In genomic region chr10:19812976-19813375, GRCh38 we compare ENCODE assay signal across 31 cellular contexts. TPM values are rescaled to one million over a fixed set of nuclear protein-coding genes. Genes with fewer than 3 reads are reported as not detected.
"Had no signal": no experiment of that assay in that cellular context is flagged by ENCODE, and none has a peak within 500 bp of the region (broad histone marks: within the 10 kb centered on the region; RNA-seq: fewer than 3 reads in every experiment).

No MANE protein-coding gene starts in this region.

- H3K27ac ChIP-seq: brain microvascular endothelial cell, cardiac muscle cell, KMS-11, PC-9 had no signal

- H3K36me3 ChIP-seq: brain microvascular endothelial cell, cardiac muscle cell had no signal

- H3K36me3 Mint-ChIP-seq: activated naive CD4-positive, alpha-beta T cell treated with anti-CD3 and anti-CD28 coated beads, Interleukin-2, amount 50 U/mL, for 24 hours; activated naive CD8-positive, alpha-beta T cell treated with anti-CD3 and anti-CD28 coated beads, Interleukin-2, amount 10 ng/mL, durations not matched to agents 7 days and 5 days; WTC11 had no signal

- H3K27ac Mint-ChIP-seq: activated CD4-positive, alpha-beta T cell treated with anti-CD3 and anti-CD28 coated beads for 36 hours; activated CD4-positive, alpha-beta T cell treated with anti-CD3 and anti-CD28 coated beads, Interleukin-2, amount 10 ng/mL, durations not matched to agents 7 days and 5 days; activated CD8-positive, alpha-beta T cell treated with anti-CD3 and anti-CD28 coated beads, Interleukin-2, amount 10 ng/mL, durations not matched to agents 7 days and 5 days; activated naive CD4-positive, alpha-beta T cell treated with anti-CD3 and anti-CD28 coated beads, Interleukin-2, amount 50 U/mL, for 24 hours; activated naive CD8-positive, alpha-beta T cell treated with anti-CD3 and anti-CD28 coated beads, Interleukin-2, amount 10 ng/mL, durations not matched to agents 7 days and 5 days; activated T-cell treated with anti-CD3 and anti-CD28 coated beads, Interleukin-2, amount 50 U/mL, for 24 hours; activated T-helper 2 cell treated with anti-CD3 and anti-CD28 coated beads, Interferon-gamma antibody, Interleukin-2, Interleukin-4, amounts not matched to agents 10 μg/mL and 5 μg/mL and 100 μg/mL, durations not matched to agents 14 hours and 24 hours and 36 hours; T-helper 1 cell treated with Interleukin-12 subunit alpha and Interleukin-12 subunit beta and Interleukin-4 antibody, amounts not matched to agents 30 μg/mL and 1 μg/mL, for 36 hours; T-helper 2 cell treated with Interferon-gamma antibody and Interleukin-4, amounts not matched to agents 5 μg/mL and 100 μg/mL, for 36 hours; WTC11 had no signal

- DNase-seq: activated CD4-positive, alpha-beta T cell treated with anti-CD3 and anti-CD28 coated beads for 36 hours; activated CD4-positive, alpha-beta T cell treated with anti-CD3 and anti-CD28 coated beads, Interleukin-2, amount 10 ng/mL, durations not matched to agents 7 days and 5 days; activated CD4-positive, alpha-beta T cell treated with anti-CD3 and anti-CD28 coated beads, Interleukin-2, amount 50 U/mL, for 48 hours; activated CD8-positive, alpha-beta T cell treated with anti-CD3 and anti-CD28 coated beads, Interleukin-2, amount 10 ng/mL, durations not matched to agents 7 days and 5 days; activated gamma-delta T cell; activated naive CD4-positive, alpha-beta T cell treated with Interleukin-2 at 50 U/mL for 16 hours; activated naive CD8-positive, alpha-beta T cell treated with anti-CD3 and anti-CD28 coated beads, Interleukin-2, amount 10 ng/mL, durations not matched to agents 7 days and 5 days; activated T-cell treated with anti-CD3 and anti-CD28 coated beads, Interleukin-2, amount 50 U/mL, for 24 hours; amygdala; brain microvascular endothelial cell; NCI-H1105; NCI-H1417 treated with DMSO at 0.1 percent for 48 hours; NCI-H1694; NCI-H1930; NCI-H2081 treated with DMSO at 0.1 percent for 48 hours; NCI-H510A; NCI-H526; NCI-H748 treated with DMSO at 0.1 percent for 48 hours; NK-92 treated with Interleukin-12 subunit alpha and Interleukin-12 subunit beta, amount 100 ng/mL, for 24 hours; PC-9; Right ventricle myocardium superior had no signal

- H3K4me3 ChIP-seq: cardiac muscle cell, PC-9 had no signal

- H3K4me3 Mint-ChIP-seq: activated CD4-positive, alpha-beta T cell treated with anti-CD3 and anti-CD28 coated beads for 36 hours; activated CD4-positive, alpha-beta T cell treated with anti-CD3 and anti-CD28 coated beads, Interleukin-2, amount 10 ng/mL, durations not matched to agents 7 days and 5 days; activated CD8-positive, alpha-beta T cell treated with anti-CD3 and anti-CD28 coated beads, Interleukin-2, amount 10 ng/mL, durations not matched to agents 7 days and 5 days; activated naive CD4-positive, alpha-beta T cell treated with anti-CD3 and anti-CD28 coated beads, Interleukin-2, amount 50 U/mL, for 24 hours; activated naive CD8-positive, alpha-beta T cell treated with anti-CD3 and anti-CD28 coated beads, Interleukin-2, amount 10 ng/mL, durations not matched to agents 7 days and 5 days; activated T-cell treated with anti-CD3 and anti-CD28 coated beads, Interleukin-2, amount 50 U/mL, for 24 hours; central memory CD8-positive, alpha-beta T cell; T-helper 1 cell treated with Interleukin-12 subunit alpha and Interleukin-12 subunit beta and Interleukin-4 antibody, amounts not matched to agents 30 μg/mL and 1 μg/mL, for 36 hours; T-helper 2 cell treated with Interferon-gamma antibody and Interleukin-4, amounts not matched to agents 5 μg/mL and 100 μg/mL, for 36 hours; WTC11 had no signal

- ATAC-seq: activated CD4-positive, alpha-beta T cell treated with anti-CD3 and anti-CD28 coated beads for 36 hours; activated CD4-positive, CD25-positive, alpha-beta regulatory T cell treated with anti-CD3 and anti-CD28 coated beads, Interleukin-2, amount 50 U/mL, for 24 hours; activated CD8-positive, alpha-beta T cell treated with anti-CD3 and anti-CD28 coated beads, Interleukin-2, amount 10 ng/mL, durations not matched to agents 7 days and 5 days; WTC11 had no signal

- H3K9me3 Mint-ChIP-seq: activated CD4-positive, alpha-beta T cell treated with anti-CD3 and anti-CD28 coated beads, Interleukin-2, amount 10 ng/mL, durations not matched to agents 7 days and 5 days; activated naive CD4-positive, alpha-beta T cell treated with anti-CD3 and anti-CD28 coated beads, Interleukin-2, amount 50 U/mL, for 24 hours; activated naive CD8-positive, alpha-beta T cell treated with anti-CD3 and anti-CD28 coated beads, Interleukin-2, amount 10 ng/mL, durations not matched to agents 7 days and 5 days; activated T-cell treated with anti-CD3 and anti-CD28 coated beads, Interleukin-2, amount 50 U/mL, for 24 hours; activated T-helper 2 cell treated with anti-CD3 and anti-CD28 coated beads, Interferon-gamma antibody, Interleukin-2, Interleukin-4, amounts not matched to agents 10 μg/mL and 5 μg/mL and 100 μg/mL, durations not matched to agents 14 hours and 24 hours and 36 hours; central memory CD8-positive, alpha-beta T cell; T-helper 1 cell treated with Interleukin-12 subunit alpha and Interleukin-12 subunit beta and Interleukin-4 antibody, amounts not matched to agents 30 μg/mL and 1 μg/mL, for 36 hours; T-helper 2 cell treated with Interferon-gamma antibody and Interleukin-4, amounts not matched to agents 5 μg/mL and 100 μg/mL, for 36 hours; WTC11 had no signal

- H3K4me1 Mint-ChIP-seq: activated CD4-positive, alpha-beta T cell treated with anti-CD3 and anti-CD28 coated beads, Interleukin-2, amount 10 ng/mL, durations not matched to agents 7 days and 5 days; activated naive CD4-positive, alpha-beta T cell treated with anti-CD3 and anti-CD28 coated beads, Interleukin-2, amount 50 U/mL, for 24 hours; activated naive CD8-positive, alpha-beta T cell treated with anti-CD3 and anti-CD28 coated beads, Interleukin-2, amount 10 ng/mL, durations not matched to agents 7 days and 5 days had no signal

- H3K27me3 ChIP-seq: cardiac muscle cell had no signal

RNA-seq across cellular contexts. Expression of gene PLXDC2, which starts 3.3 kb away (rescaled TPM):
- total RNA-seq: activated CD4-positive, alpha-beta T cell treated with anti-CD3 and anti-CD28 coated beads for 36 hours; activated CD4-positive, alpha-beta T cell treated with anti-CD3 and anti-CD28 coated beads, Interleukin-2, amount 10 ng/mL, durations not matched to agents 7 days and 5 days; activated T-helper 2 cell treated with anti-CD3 and anti-CD28 coated beads, Interferon-gamma antibody, Interleukin-2, Interleukin-4, amounts not matched to agents 10 μg/mL and 5 μg/mL and 100 μg/mL, durations not matched to agents 14 hours and 24 hours and 36 hours; OCI-LY7; PC-9 had no signal
